In genomic region chr6:37783025-37783825, GRCh38 we compare ENCODE assay signal across 9 cellular contexts. TPM values are rescaled to one million over a fixed set of nuclear protein-coding genes. Genes with fewer than 3 reads are reported as not detected.
DNase-seq lines count a peak whose midpoint lies in the region; ATAC-seq and TF ChIP-seq lines count a peak whose summit lies in the region.
"Had no signal": no experiment of that assay in that cellular context is flagged by ENCODE, and none has a peak within 500 bp of the region (broad histone marks: within the 10 kb centered on the region; RNA-seq: fewer than 3 reads in every experiment).

No MANE protein-coding gene starts in this region.

- H3K36me3 ChIP-seq in BE2C: no peaks in the 10 kb centered on the region
- no peaks in the 10 kb centered on the region for H3K36me3 ChIP-seq in HUES48 (ENCODE audit: control insufficient read depth, insufficient read depth, low read length)
- H3K36me3 ChIP-seq in adipocyte (ENCODE audit: control insufficient read depth, insufficient read depth, low read length, severe bottlenecking): no peaks in the 10 kb centered on the region
- H3K36me3 ChIP-seq in prostate gland: no peaks in the 10 kb centered on the region

- H3K4me3 ChIP-seq in BE2C (ENCODE audit: low read depth, low read length) (peak overlapping the region; percentile 60), HUES48 (ENCODE audit: low read depth, low read length) (peak overlapping the region; percentile 66), adipocyte (ENCODE audit: low read length) (peak overlapping the region; percentile 81), right cardiac atrium (ENCODE audit: low read length) (peak overlapping the region; percentile 62), prostate gland (peak overlapping the region; percentile 34 to 40)

- WGBS in right cardiac atrium: 15% methylated on average over 22 of the region's 22 CpGs
- 8% methylated on average over 22 of the region's 22 CpGs for WGBS in prostate gland

- intact Hi-C loops in right cardiac atrium (cut with DNase I): no loop called here
- intact Hi-C loops in prostate gland (cut with DNase I): loop anchor here (10.0 kb wide), 1 partner anchor 78 kb away; no protein-coding TSS in a partner anchor

- TF ChIP-seq CTCF in BE2C (IDR thresholded peaks at IDR 0.05; ENCODE audit: low read depth, low read length): no peak
- TF ChIP-seq CTCF in prostate gland (IDR thresholded peaks at IDR 0.05): no peak

- H3K27me3 ChIP-seq in BE2C (no peaks in the 10 kb centered on the region), HUES48 (ENCODE audit: control insufficient read depth, insufficient read depth, low read length) (peaks cover 38% of the 10 kb centered on the region), adipocyte (replicated peaks; ENCODE audit: control insufficient read depth, insufficient read depth, low read length) (peaks cover 8% of the 10 kb centered on the region), right cardiac atrium (ENCODE audit: control insufficient read depth, insufficient read depth) (no peaks in the 10 kb centered on the region), prostate gland (replicated peaks; ENCODE audit: insufficient read depth) (no peaks in the 10 kb centered on the region)

- TF ChIP-seq POLR2A in prostate gland (IDR thresholded peaks at IDR 0.05): no peak

- peak overlapping the region; percentile 25 for H3K27ac ChIP-seq in HUES48 (ENCODE audit: low read depth, low read length)
- H3K27ac ChIP-seq in right cardiac atrium (ENCODE audit: low read length): no peak overlapping the region
- peak overlapping the region; percentile 53 to 63 for H3K27ac ChIP-seq in prostate gland

- DNase-seq in BE2C (peak; percentile 85), adipocyte (ENCODE audit: low read depth) (peak; percentile 34), right cardiac atrium (peak; percentile 47 to 71 (median 68)), prostate gland (ENCODE audit: low spot score) (no peak), mucosa of gallbladder (ENCODE audit: low spot score) (no peak)

- H3K4me1 ChIP-seq in BE2C: peaks cover 38% of the 10 kb centered on the region
- H3K4me1 ChIP-seq in HUES48 (ENCODE audit: control insufficient read depth, insufficient read depth, low read length): peaks cover 38% of the 10 kb centered on the region
- peaks cover 20% of the 10 kb centered on the region for H3K4me1 ChIP-seq in adipocyte (ENCODE audit: control insufficient read depth, insufficient read depth, low read length)
- H3K4me1 ChIP-seq in right cardiac atrium (ENCODE audit: control insufficient read depth, insufficient read depth, low read length): peaks cover 4% of the 10 kb centered on the region
- peaks cover 7% of the 10 kb centered on the region for H3K4me1 ChIP-seq in prostate gland (replicated peaks)

- peak; percentile 36 to 67 for ATAC-seq in right cardiac atrium
- ATAC-seq in GM19397 (IDR thresholded peaks at IDR 0.05; ENCODE audit: unreplicated experiment): no peak
- ATAC-seq in HG02852 (IDR thresholded peaks at IDR 0.05; ENCODE audit: unreplicated experiment): no peak
- ATAC-seq: HCT116 had no signal

- H3K9me3 ChIP-seq in BE2C: no peaks in the 10 kb centered on the region
- no peaks in the 10 kb centered on the region for H3K9me3 ChIP-seq in HUES48 (ENCODE audit: control insufficient read depth, insufficient read depth, low read length)
- H3K9me3 ChIP-seq in adipocyte (ENCODE audit: control insufficient read depth, low read length): no peaks in the 10 kb centered on the region
- no peaks in the 10 kb centered on the region for H3K9me3 ChIP-seq in right cardiac atrium (ENCODE audit: control insufficient read depth, low read length)
- H3K9me3 ChIP-seq in prostate gland: no peaks in the 10 kb centered on the region

- H3K9ac ChIP-seq in HUES48 (ENCODE audit: low read depth, low read length): peak overlapping the region; percentile 79
- peak overlapping the region; percentile 79 for H3K9ac ChIP-seq in adipocyte (ENCODE audit: low read length)

RNA-seq across cellular contexts. Expression of gene ZFAND3, which starts 36.3 kb away (rescaled TPM):
- 88.2 TPM for polyA plus RNA-seq in BE2C (2012; ENCODE audit: insufficient read depth, insufficient read length, low read depth)
- total RNA-seq in right cardiac atrium: 10 to 100 TPM; 65.2 to 91.4 (median 80.7) TPM
- 50.1 TPM for polyA plus RNA-seq in right cardiac atrium
- total RNA-seq in prostate gland: 10 to 100 TPM; 43.5 to 89.1 TPM
- 105 TPM for total RNA-seq in mucosa of gallbladder

Comparison
In these comparisons a context has a peak if more than half of its experiments do, and no peak if none do; other contexts are left out.
1. DNase-seq: peak in BE2C (single experiment), adipocyte (single experiment) and right cardiac atrium (3 of 3); none in prostate gland (single experiment) and mucosa of gallbladder (single experiment).
2. ATAC-seq: peak in right cardiac atrium (2 of 2); none in GM19397 (single experiment) and HG02852 (single experiment).
3. Peak in every context shown above with its lines, with median percentiles within 50 percentile points of each other: H3K4me3 ChIP-seq.